ENCODE assay signal across 30 cellular contexts in the genomic region with DNA sequence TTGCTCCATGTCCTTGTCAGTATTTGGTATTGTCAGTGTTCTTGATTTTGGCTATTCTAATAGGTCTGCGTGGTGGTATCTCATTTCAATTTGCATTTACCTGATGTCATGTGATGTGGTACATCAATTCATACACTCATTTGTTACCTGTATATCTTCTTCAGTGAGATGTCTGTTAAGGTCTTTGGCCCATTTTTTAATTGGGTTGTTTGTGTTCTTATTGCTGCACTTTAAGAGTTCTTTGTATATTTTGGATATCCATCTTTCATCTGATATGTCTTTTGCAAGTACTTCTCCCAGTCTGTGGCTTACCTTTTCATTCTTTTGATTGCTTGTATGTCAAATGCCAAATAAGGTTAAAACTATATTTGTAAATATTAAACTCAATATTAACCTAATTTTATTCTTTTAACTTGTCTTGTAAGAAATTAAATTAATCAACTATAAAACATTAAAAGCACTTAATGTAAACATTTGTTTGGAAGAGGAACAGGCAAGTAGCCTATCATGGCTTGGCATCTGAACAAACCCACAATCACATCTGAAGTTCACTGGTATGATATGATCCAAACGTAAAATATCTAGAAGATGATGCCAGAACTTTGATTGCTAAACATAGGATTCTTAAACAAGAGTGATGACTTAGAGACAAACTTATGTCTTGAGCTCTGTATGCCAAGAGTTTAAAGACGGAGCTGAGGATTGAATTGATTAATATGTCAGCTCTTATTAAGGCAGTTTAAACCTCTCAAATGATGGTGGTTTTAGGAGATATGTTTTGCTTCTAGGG.
"Had no signal": no experiment of that assay in that cellular context is flagged by ENCODE, and none has a peak within 500 bp of the region (broad histone marks: within the 10 kb centered on the region; RNA-seq: fewer than 3 reads in every experiment).

No MANE protein-coding gene starts in this region.

- H3K4me3 ChIP-seq: esophagus muscularis mucosa, gastroesophageal sphincter had no signal

- H3K9me3 ChIP-seq: esophagus muscularis mucosa, gastroesophageal sphincter had no signal

- ATAC-seq: activated CD4-positive, alpha-beta T cell treated with anti-CD3 and anti-CD28 coated beads for 36 hours; activated CD8-positive, alpha-beta memory T cell treated with anti-CD3 and anti-CD28 coated beads, Interleukin-2, amount 10 ng/mL, durations not matched to agents 7 days and 5 days; activated CD8-positive, alpha-beta T cell treated with anti-CD3 and anti-CD28 coated beads, Interleukin-2, amount 10 ng/mL, durations not matched to agents 7 days and 5 days; activated naive CD8-positive, alpha-beta T cell treated with anti-CD3 and anti-CD28 coated beads, Interleukin-2, amount 50 U/mL, for 24 hours; effector memory CD8-positive, alpha-beta T cell; gastroesophageal sphincter; T-helper 17 cell had no signal

- H3K36me3 ChIP-seq: brain microvascular endothelial cell, esophagus muscularis mucosa, gastroesophageal sphincter had no signal

- H3K4me1 ChIP-seq: esophagus muscularis mucosa, gastroesophageal sphincter had no signal

- H3K27ac ChIP-seq: brain microvascular endothelial cell, esophagus muscularis mucosa, gastroesophageal sphincter had no signal

- H3K27me3 ChIP-seq: brain microvascular endothelial cell, esophagus muscularis mucosa, gastroesophageal sphincter had no signal

- DNase-seq: activated CD4-positive, alpha-beta memory T cell treated with anti-CD3 and anti-CD28 coated beads for 36 hours; activated CD4-positive, alpha-beta T cell treated with anti-CD3 and anti-CD28 coated beads for 36 hours; activated CD4-positive, alpha-beta T cell treated with anti-CD3 and anti-CD28 coated beads, Interleukin-2, amount 10 ng/mL, durations not matched to agents 24 days and 14 days; activated CD4-positive, CD25-positive, alpha-beta regulatory T cell; activated CD4-positive, CD25-positive, alpha-beta regulatory T cell treated with anti-CD3 and anti-CD28 coated beads, Interleukin-2, amount 50 U/mL, for 72 hours; activated CD8-positive, alpha-beta memory T cell treated with anti-CD3 and anti-CD28 coated beads, Interleukin-2, amount 10 ng/mL, durations not matched to agents 7 days and 5 days; activated CD8-positive, alpha-beta memory T cell treated with anti-CD3 and anti-CD28 coated beads, Interleukin-2, amount 50 U/mL, for 4 hours; activated CD8-positive, alpha-beta T cell treated with anti-CD3 and anti-CD28 coated beads, Interleukin-2, amount 10 ng/mL, durations not matched to agents 7 days and 5 days; activated effector memory CD4-positive, alpha-beta T cell treated with anti-CD3 and anti-CD28 coated beads, Interleukin-2, amount 50 U/mL, for 16 hours; activated naive CD4-positive, alpha-beta T cell treated with anti-CD3 and anti-CD28 coated beads for 36 hours; activated naive CD8-positive, alpha-beta T cell treated with anti-CD3 and anti-CD28 coated beads for 36 hours; activated naive CD8-positive, alpha-beta T cell treated with anti-CD3 and anti-CD28 coated beads, Interleukin-2, amount 50 U/mL, for 24 hours; activated T-cell treated with anti-CD3 and anti-CD28 coated beads, Interleukin-2, amount 50 U/mL, for 1 hour; activated T-cell treated with anti-CD3 and anti-CD28 coated beads, Interleukin-2, amount 50 U/mL, for 48 hours; amniotic stem cell; anterior cingulate cortex; brain microvascular endothelial cell; cortex of kidney; dermis blood vessel endothelial cell; effector CD4-positive, alpha-beta T cell; effector memory CD8-positive, alpha-beta T cell; erythroblast; foreskin melanocyte; head of caudate nucleus; SW 1271; T-helper 1 cell; T-helper 17 cell; T1000 had no signal
